In the genomic region with DNA sequence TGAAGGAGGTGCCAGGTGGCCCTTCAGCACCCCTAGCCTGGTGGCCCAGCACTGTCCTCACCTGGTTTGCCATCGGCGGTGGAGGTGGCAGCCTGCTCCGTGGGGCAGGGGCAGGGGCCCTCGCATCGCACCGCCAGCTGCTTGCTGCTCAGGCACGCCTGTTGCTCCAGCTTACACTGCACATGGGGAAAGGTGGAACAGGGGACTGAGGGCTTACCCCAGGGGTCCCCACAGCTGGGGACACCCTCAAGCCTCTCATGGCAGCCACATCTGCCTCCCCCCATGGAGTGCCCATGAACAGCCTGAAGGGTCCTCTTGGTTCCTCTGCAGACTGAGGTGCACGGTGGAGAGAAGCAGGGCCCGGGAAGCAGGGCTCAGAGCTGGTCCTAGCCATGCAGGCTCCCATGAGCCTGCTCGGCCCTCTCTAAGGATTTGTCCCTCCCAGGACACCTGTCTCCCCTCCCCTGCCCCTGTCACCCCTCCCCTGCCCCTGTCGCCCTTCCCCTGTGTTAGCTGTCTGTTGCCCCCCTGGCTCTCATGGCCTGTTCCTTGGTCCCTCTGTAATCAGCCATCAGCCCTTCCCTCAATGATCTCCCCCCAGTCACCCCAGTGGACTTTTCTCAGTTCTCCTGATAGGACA, we compare ENCODE assay signal across 17 cellular contexts. TPM values are rescaled to one million over a fixed set of nuclear protein-coding genes. Genes with fewer than 3 reads are reported as not detected.
DNase-seq lines count a peak whose midpoint lies in the region; TF ChIP-seq lines count a peak whose summit lies in the region.
"Had no signal": no experiment of that assay in that cellular context is flagged by ENCODE, and none has a peak within 500 bp of the region (broad histone marks: within the 10 kb centered on the region; RNA-seq: fewer than 3 reads in every experiment).

No MANE protein-coding gene starts in this region.

- no peak overlapping the region for H2BK120ac ChIP-seq in neuronal stem cell (ENCODE audit: low read depth, low read length)

- H2AK5ac ChIP-seq in neuronal stem cell (ENCODE audit: low read depth, low read length): peak overlapping the region; percentile 79

- DNase-seq in activated CD4-positive, alpha-beta memory T cell treated with anti-CD3 and anti-CD28 coated beads for 36 hours: no peak
- DNase-seq in activated CD4-positive, alpha-beta memory T cell treated with anti-CD3 and anti-CD28 coated beads, Interleukin-2, amount 10 ng/mL, durations not matched to agents 7 days and 5 days: no peak
- peak; percentile 42 for DNase-seq in H7
- no peak for DNase-seq in neuronal stem cell (ENCODE audit: low spot score)
- DNase-seq in NCI-H2171 treated with DMSO at 0.1 percent for 48 hours (lab: John Stamatoyannopoulos, UW): no peak
- no peak for DNase-seq in C1 segment of cervical spinal cord (lab: John Stamatoyannopoulos, UW)
- no peak for DNase-seq in NCI-H1436 (lab: John Stamatoyannopoulos, UW)
- DNase-seq: activated B cell treated with CpG ODN at 0.5 μM for 24 hours; activated effector memory CD4-positive, alpha-beta T cell treated with Interleukin-2 at 50 U/mL for 16 hours; BE2C; esophagus squamous epithelium; Kasumi-1; NCI-H1048; NCI-H2029 had no signal

- H3K27me3 Mint-ChIP-seq in activated CD4-positive, alpha-beta memory T cell treated with anti-CD3 and anti-CD28 coated beads for 36 hours: no peaks in the 10 kb centered on the region
- no peaks in the 10 kb centered on the region for H3K27me3 Mint-ChIP-seq in activated CD4-positive, alpha-beta memory T cell treated with anti-CD3 and anti-CD28 coated beads, Interleukin-2, amount 10 ng/mL, durations not matched to agents 7 days and 5 days
- peaks cover 6% of the 10 kb centered on the region for H3K27me3 Mint-ChIP-seq in brain
- H3K27me3 Mint-ChIP-seq: activated B cell treated with CpG ODN at 0.5 μM for 24 hours had no signal

- POLR2A ChIA-PET in activated CD4-positive, alpha-beta memory T cell treated with anti-CD3 and anti-CD28 coated beads for 36 hours (lab: Charles Lee): interaction anchor here (1.3 to 1.9 kb wide), 2 partner anchors 9 to 20 kb away, joined by 5 read pairs; partner anchors contain the start of gene SPOCK2
- POLR2A ChIA-PET in activated CD4-positive, alpha-beta memory T cell treated with anti-CD3 and anti-CD28 coated beads, Interleukin-2, amount 10 ng/mL, durations not matched to agents 7 days and 5 days (lab: Charles Lee): interaction anchor here (1.0 to 1.6 kb wide), 4 partner anchors 8 to 148 kb away, joined by 3 to 5 read pairs (median 4); partner anchors contain the start of genes ANAPC16 and ASCC1

- H3K9ac ChIP-seq in neuronal stem cell (ENCODE audit: low read depth, low read length, poor library complexity): no peak overlapping the region

- no peaks in the 10 kb centered on the region for H3K79me1 ChIP-seq in neuronal stem cell (ENCODE audit: low read depth, low read length)

- intact Hi-C loops in activated CD4-positive, alpha-beta memory T cell treated with anti-CD3 and anti-CD28 coated beads for 36 hours (cut with micrococcal nuclease): no loop called here

- peaks cover 12 to 13% of the 10 kb centered on the region in 2 donors for H3K4me1 ChIP-seq in neuronal stem cell (ENCODE audit: control insufficient read depth in 2 of 2, insufficient read depth in 1 of 2, low read depth in 1 of 2, low read length in 2 of 2)

- H4K8ac ChIP-seq in neuronal stem cell (ENCODE audit: low read depth, low read length): no peak overlapping the region

- no peaks in the 10 kb centered on the region for H3K27me3 ChIP-seq in H7 (ENCODE audit: control insufficient read depth, insufficient read depth, low read length)
- H3K27me3 ChIP-seq in neuronal stem cell (ENCODE audit: control insufficient read depth in 3 of 3, insufficient read depth in 3 of 3, low read depth in 1 of 3, low read length in 3 of 3): peaks cover 0 to 4% (median 2%) of the 10 kb centered on the region in 3 experiments
- H3K27me3 ChIP-seq: BE2C, esophagus squamous epithelium, vagina had no signal

- peak overlapping the region; percentile 23 for H3K27ac Mint-ChIP-seq in activated CD4-positive, alpha-beta memory T cell treated with anti-CD3 and anti-CD28 coated beads for 36 hours
- H3K27ac Mint-ChIP-seq in activated CD4-positive, alpha-beta memory T cell treated with anti-CD3 and anti-CD28 coated beads, Interleukin-2, amount 10 ng/mL, durations not matched to agents 7 days and 5 days: no peak overlapping the region
- peak overlapping the region; percentile 35 to 92 (median 84) for H3K27ac Mint-ChIP-seq in brain

- TF ChIP-seq CTCF in brain (conservative IDR thresholded peaks at IDR 0.05): no peak

- peak overlapping the region; percentile 3 for H2AFZ ChIP-seq in neuronal stem cell (ENCODE audit: low read length)

- no peak overlapping the region for H3K4me3 Mint-ChIP-seq in activated CD4-positive, alpha-beta memory T cell treated with anti-CD3 and anti-CD28 coated beads for 36 hours
- no peak overlapping the region for H3K4me3 Mint-ChIP-seq in activated CD4-positive, alpha-beta memory T cell treated with anti-CD3 and anti-CD28 coated beads, Interleukin-2, amount 10 ng/mL, durations not matched to agents 7 days and 5 days
- H3K4me3 Mint-ChIP-seq in brain: no peak overlapping the region
- H3K4me3 Mint-ChIP-seq: activated B cell treated with CpG ODN at 0.5 μM for 24 hours; T-helper 1 cell treated with Interleukin-12 subunit alpha and Interleukin-12 subunit beta and Interleukin-4 antibody, amounts not matched to agents 30 μg/mL and 1 μg/mL, for 36 hours had no signal

- CTCF ChIA-PET in activated CD4-positive, alpha-beta memory T cell treated with anti-CD3 and anti-CD28 coated beads for 36 hours (lab: Charles Lee): interaction anchor here (2.9 kb wide), 1 partner anchor 20 kb away, joined by 20 read pairs; no protein-coding TSS in a partner anchor
- CTCF ChIA-PET in activated CD4-positive, alpha-beta memory T cell treated with anti-CD3 and anti-CD28 coated beads, Interleukin-2, amount 10 ng/mL, durations not matched to agents 7 days and 5 days (lab: Charles Lee): interaction anchor here (2.0 kb wide), 1 partner anchor 20 kb away, joined by 8 read pairs; no protein-coding TSS in a partner anchor

- H3K9me3 ChIP-seq in neuronal stem cell (replicated peaks in 1 of 2; ENCODE audit: control insufficient read depth in 2 of 2, insufficient read depth in 1 of 2, low read depth in 1 of 2, low read length in 2 of 2): peaks cover 0 to 6% of the 10 kb centered on the region in 2 donors
- H3K9me3 ChIP-seq: BE2C, esophagus squamous epithelium, vagina had no signal

- H4K91ac ChIP-seq in neuronal stem cell (ENCODE audit: low read depth, low read length, poor library complexity): no peak overlapping the region

- peaks cover 16% of the 10 kb centered on the region for H3K4me1 Mint-ChIP-seq in activated CD4-positive, alpha-beta memory T cell treated with anti-CD3 and anti-CD28 coated beads for 36 hours (ENCODE audit: low read depth)
- H3K4me1 Mint-ChIP-seq in activated CD4-positive, alpha-beta memory T cell treated with anti-CD3 and anti-CD28 coated beads, Interleukin-2, amount 10 ng/mL, durations not matched to agents 7 days and 5 days: peaks cover 6% of the 10 kb centered on the region
- H3K4me1 Mint-ChIP-seq in brain: peaks cover 64% of the 10 kb centered on the region
- H3K4me1 Mint-ChIP-seq: activated B cell treated with CpG ODN at 0.5 μM for 24 hours had no signal

- H3K9me3 Mint-ChIP-seq in activated CD4-positive, alpha-beta memory T cell treated with anti-CD3 and anti-CD28 coated beads for 36 hours: no peaks in the 10 kb centered on the region
- H3K9me3 Mint-ChIP-seq in activated CD4-positive, alpha-beta memory T cell treated with anti-CD3 and anti-CD28 coated beads, Interleukin-2, amount 10 ng/mL, durations not matched to agents 7 days and 5 days: no peaks in the 10 kb centered on the region
- H3K9me3 Mint-ChIP-seq in brain: peaks cover 0 to 5% (median 3%) of the 10 kb centered on the region in 5 experiments
- H3K9me3 Mint-ChIP-seq: activated B cell treated with CpG ODN at 0.5 μM for 24 hours; T-helper 1 cell treated with Interleukin-12 subunit alpha and Interleukin-12 subunit beta and Interleukin-4 antibody, amounts not matched to agents 30 μg/mL and 1 μg/mL, for 36 hours had no signal

- WGBS in neuronal stem cell (ENCODE audit: extremely low coverage in 2 of 2, insufficient read length in 2 of 2, insufficient replicate concordance in 1 of 2), 2 donors: no CpG with 5 or more reads among the region's 11 CpGs

- H3K14ac ChIP-seq in neuronal stem cell (ENCODE audit: low read length): no peak overlapping the region

- no peak overlapping the region for H3K27ac ChIP-seq in neuronal stem cell (replicated peaks; ENCODE audit: low read length)
- H3K27ac ChIP-seq: esophagus squamous epithelium, vagina had no signal

- H3K23ac ChIP-seq in neuronal stem cell (ENCODE audit: low read depth, low read length, poor library complexity): peak overlapping the region; percentile 2

- no peak overlapping the region for H3K4me2 ChIP-seq in neuronal stem cell (ENCODE audit: insufficient read depth, low read length, poor library complexity, severe bottlenecking)

- peak overlapping the region; percentile 90 for H2BK15ac ChIP-seq in neuronal stem cell (ENCODE audit: low read length)

- H3K36me3 Mint-ChIP-seq in activated CD4-positive, alpha-beta memory T cell treated with anti-CD3 and anti-CD28 coated beads for 36 hours: peaks cover 62% of the 10 kb centered on the region
- H3K36me3 Mint-ChIP-seq in activated CD4-positive, alpha-beta memory T cell treated with anti-CD3 and anti-CD28 coated beads, Interleukin-2, amount 10 ng/mL, durations not matched to agents 7 days and 5 days (ENCODE audit: low read depth): peaks cover 89% of the 10 kb centered on the region
- H3K36me3 Mint-ChIP-seq in brain: peaks cover 21% of the 10 kb centered on the region

- H3K4me3 ChIP-seq in H7 (ENCODE audit: insufficient read depth, low read depth, low read length) (no peak overlapping the region), neuronal stem cell (ENCODE audit: low read length in 2 of 2) (no peak overlapping the region)
- H3K4me3 ChIP-seq: esophagus squamous epithelium, vagina had no signal

- H2BK12ac ChIP-seq in neuronal stem cell (ENCODE audit: low read length): peak overlapping the region; percentile 0

- H3K4ac ChIP-seq in neuronal stem cell (ENCODE audit: low read length): no peak overlapping the region

- H2BK5ac ChIP-seq in neuronal stem cell (ENCODE audit: low read length): no peak overlapping the region

- peak overlapping the region; percentile 82 for H3K18ac ChIP-seq in neuronal stem cell (ENCODE audit: low read length)

- no peaks in the 10 kb centered on the region for H3K36me3 ChIP-seq in H7 (replicated peaks; ENCODE audit: control insufficient read depth, insufficient read depth, low read length)
- H3K36me3 ChIP-seq in neuronal stem cell (replicated peaks in 1 of 2; ENCODE audit: control insufficient read depth in 2 of 2, insufficient read depth in 2 of 2, low read length in 2 of 2): no peaks in the 10 kb centered on the region
- H3K36me3 ChIP-seq: BE2C, esophagus squamous epithelium, vagina had no signal

RNA-seq across cellular contexts. Expression of gene SPOCK2, which starts 20.1 kb away (rescaled TPM):
- 100 to 1,000 TPM; 216 to 218 TPM for total RNA-seq in activated CD4-positive, alpha-beta memory T cell treated with anti-CD3 and anti-CD28 coated beads for 36 hours
- 100 to 1,000 TPM; 418 to 420 TPM for total RNA-seq in activated CD4-positive, alpha-beta memory T cell treated with anti-CD3 and anti-CD28 coated beads, Interleukin-2, amount 10 ng/mL, durations not matched to agents 7 days and 5 days
- total RNA-seq in H7 (2014; rRNA removed; shearing (Covaris generic)): 1.3 TPM in 2 replicates
- polyA plus RNA-seq in brain (ENCODE audit: insufficient read depth, low read depth, low replicate concordance): 189 TPM
- 1.0 TPM for polyA plus RNA-seq in neuronal stem cell (2013, experiment 1 of 2)
- 1.0 TPM for polyA plus RNA-seq in neuronal stem cell (2013, experiment 2 of 2)

Comparison
In these comparisons a context has a peak if more than half of its experiments do, and no peak if none do; other contexts are left out.
1. RNA of gene SPOCK2, which starts 20.1 kb away (total RNA-seq): 418 to 420 TPM in activated CD4-positive, alpha-beta memory T cell treated with anti-CD3 and anti-CD28 coated beads, Interleukin-2, amount 10 ng/mL, durations not matched to agents 7 days and 5 days and 216 to 218 TPM in activated CD4-positive, alpha-beta memory T cell treated with anti-CD3 and anti-CD28 coated beads for 36 hours; 1.3 TPM in H7; every median in the first group is over 10 times any median in the second.